14 cellular contexts compared by ENCODE assay signal in genomic region chr2:174014021-174014698, GRCh38. TPM values are rescaled to one million over a fixed set of nuclear protein-coding genes. Genes with fewer than 3 reads are reported as not detected.
DNase-seq lines count a peak whose midpoint lies in the region; ATAC-seq, FAIRE-seq and TF ChIP-seq lines count a peak whose summit lies in the region.
"Had no signal": no experiment of that assay in that cellular context is flagged by ENCODE, and none has a peak within 500 bp of the region (broad histone marks: within the 10 kb centered on the region; RNA-seq: fewer than 3 reads in every experiment).

No MANE protein-coding gene starts in this region.

- TF ChIP-seq CTCF in Peyer's patch (IDR thresholded peaks at IDR 0.05) (no peak), glutamatergic neuron (IDR thresholded peaks at IDR 0.05; ENCODE audit: partially characterized antibody, unreplicated experiment) (no peak), prostate gland (IDR thresholded peaks at IDR 0.05) (no peak)

- peak overlapping the region; percentile 25 for H3K4me3 Mint-ChIP-seq in glutamatergic neuron (ENCODE audit: unreplicated experiment)

- no peaks in the 10 kb centered on the region for H3K36me3 ChIP-seq in BLaER1 treated with 17β-estradiol and CSF1 and Interleukin-3, amounts not matched to agents 10 nM and 100 nM
- H3K36me3 ChIP-seq in Peyer's patch: no peaks in the 10 kb centered on the region
- no peaks in the 10 kb centered on the region for H3K36me3 ChIP-seq in rectal smooth muscle tissue (ENCODE audit: control insufficient read depth, insufficient read depth, low read length)
- H3K36me3 ChIP-seq in prostate gland: no peaks in the 10 kb centered on the region

- peak overlapping the region in 8 of 11 experiments; percentile 8 to 70 (median 46); a peak in 10 of 22 replicates for H3K4me2 ChIP-seq in BLaER1 treated with 17β-estradiol and CSF1 and Interleukin-3, amounts not matched to agents 10 nM and 100 nM

- DNase-seq in Peyer's patch (no peak), glutamatergic neuron (no peak), prostate gland (ENCODE audit: low spot score) (no peak), urothelium cell line (ENCODE audit: low spot score) (no peak), SHP77 treated with DMSO at 0.1 percent for 48 hours (lab: John Stamatoyannopoulos, UW) (no peak)
- DNase-seq: activated B cell treated with CpG ODN at 0.5 μM for 24 hours; activated T-cell treated with anti-CD3 and anti-CD28 coated beads, Interleukin-2, amount 50 U/mL, for 72 hours; foreskin keratinocyte; MM.1S had no signal

- peak overlapping the region; percentile 68 for H3K27ac Mint-ChIP-seq in glutamatergic neuron (ENCODE audit: unreplicated experiment)
- H3K27ac Mint-ChIP-seq: activated B cell treated with CpG ODN at 0.5 μM for 24 hours had no signal

- no peaks in the 10 kb centered on the region for H3K36me3 Mint-ChIP-seq in glutamatergic neuron (ENCODE audit: unreplicated experiment)

- peaks cover 2% of the 10 kb centered on the region for H3K9me3 Mint-ChIP-seq in glutamatergic neuron (ENCODE audit: unreplicated experiment)
- H3K9me3 Mint-ChIP-seq: activated B cell treated with CpG ODN at 0.5 μM for 24 hours; activated T-cell treated with anti-CD3 and anti-CD28 coated beads, Interleukin-2, amount 50 U/mL, for 72 hours had no signal

- intact Hi-C loops in prostate gland (cut with DNase I): loop anchor here (5.0 kb wide), 1 partner anchor 47 kb away; the partner anchor contains the start of gene SP3

- peaks cover 7 to 44% (median 19%) of the 10 kb centered on the region in 11 experiments; a peak in 19 of 22 replicates for H3K27me3 ChIP-seq in BLaER1 treated with 17β-estradiol and CSF1 and Interleukin-3, amounts not matched to agents 10 nM and 100 nM
- H3K27me3 ChIP-seq in Peyer's patch (no peaks in the 10 kb centered on the region), rectal smooth muscle tissue (ENCODE audit: control insufficient read depth, insufficient read depth, low read length) (no peaks in the 10 kb centered on the region), prostate gland (replicated peaks; ENCODE audit: insufficient read depth) (no peaks in the 10 kb centered on the region)
- H3K27me3 ChIP-seq: foreskin keratinocyte had no signal

- no peaks in the 10 kb centered on the region for H4K20me1 ChIP-seq in BLaER1 treated with 17β-estradiol and CSF1 and Interleukin-3, amounts not matched to agents 10 nM and 100 nM

- peaks cover 4 to 24% (median 15%) of the 10 kb centered on the region in 10 experiments; a peak in 18 of 20 replicates for H3K4me1 ChIP-seq in BLaER1 treated with 17β-estradiol and CSF1 and Interleukin-3, amounts not matched to agents 10 nM and 100 nM
- H3K4me1 ChIP-seq in Peyer's patch (peaks cover 0 to 4% (median 0%) of the 10 kb centered on the region in 4 donors), rectal smooth muscle tissue (ENCODE audit: control insufficient read depth, insufficient read depth, low read length) (peaks cover 6% of the 10 kb centered on the region), prostate gland (replicated peaks) (no peaks in the 10 kb centered on the region)
- H3K4me1 ChIP-seq: foreskin keratinocyte had no signal

- FAIRE-seq in urothelium cell line (lab: Jason Lieb, UNC): no peak

- no peak for ATAC-seq in GM21825 (IDR thresholded peaks at IDR 0.05; ENCODE audit: unreplicated experiment)
- ATAC-seq: activated T-cell treated with anti-CD3 and anti-CD28 coated beads, Interleukin-2, amount 50 U/mL, for 72 hours; HCT116 had no signal

- no peaks in the 10 kb centered on the region for H3K27me3 Mint-ChIP-seq in glutamatergic neuron (ENCODE audit: unreplicated experiment)
- H3K27me3 Mint-ChIP-seq: activated B cell treated with CpG ODN at 0.5 μM for 24 hours had no signal

- H3K9ac ChIP-seq in BLaER1 treated with 17β-estradiol and CSF1 and Interleukin-3, amounts not matched to agents 10 nM and 100 nM: no peak overlapping the region
- H3K9ac ChIP-seq in rectal smooth muscle tissue (ENCODE audit: low read length): no peak overlapping the region

- peak overlapping the region in 1 of 11 experiments; percentile 8; a peak in 1 of 22 replicates for H3K27ac ChIP-seq in BLaER1 treated with 17β-estradiol and CSF1 and Interleukin-3, amounts not matched to agents 10 nM and 100 nM
- H3K27ac ChIP-seq in Peyer's patch (peak overlapping the region in 3 of 4 donors; percentile 78 to 89 (median 83)), rectal smooth muscle tissue (ENCODE audit: low read depth, low read length) (peak overlapping the region; percentile 95), prostate gland (no peak overlapping the region)
- H3K27ac ChIP-seq: RWPE1 had no signal

- H3K4me3 ChIP-seq in BLaER1 treated with 17β-estradiol and CSF1 and Interleukin-3, amounts not matched to agents 10 nM and 100 nM: no peak overlapping the region
- H3K4me3 ChIP-seq in Peyer's patch (no peak overlapping the region), rectal smooth muscle tissue (ENCODE audit: low read length) (no peak overlapping the region), prostate gland (no peak overlapping the region)

- H3K9me3 ChIP-seq in BLaER1 treated with 17β-estradiol and CSF1 and Interleukin-3, amounts not matched to agents 10 nM and 100 nM (replicated peaks in 1 of 11): peaks cover 0 to 18% (median 12%) of the 10 kb centered on the region in 11 experiments; a peak in 16 of 22 replicates
- H3K9me3 ChIP-seq in Peyer's patch: no peaks in the 10 kb centered on the region
- no peaks in the 10 kb centered on the region for H3K9me3 ChIP-seq in prostate gland

- 90% methylated on average over 5 of the region's 5 CpGs for WGBS in prostate gland

- peaks cover 24% of the 10 kb centered on the region for H3K4me1 Mint-ChIP-seq in glutamatergic neuron (ENCODE audit: low read depth, unreplicated experiment)

- no peak for TF ChIP-seq POLR2A in Peyer's patch (IDR thresholded peaks at IDR 0.05)
- TF ChIP-seq POLR2A in prostate gland (IDR thresholded peaks at IDR 0.05): no peak

RNA-seq across cellular contexts. Expression of gene SP3, which starts 49.0 kb away (rescaled TPM):
- total RNA-seq in Peyer's patch (100 to 1,000 TPM in 1 of 4 donors, 10 to 100 TPM in 3; 57.1 to 106 (median 86.3) TPM), glutamatergic neuron (ENCODE audit: unreplicated experiment) (79.9 TPM), prostate gland (100 to 1,000 TPM; 145 to 166 TPM)

Comparison
In these comparisons a context has a peak if more than half of its experiments do, and no peak if none do; other contexts are left out.
1. H3K27ac ChIP-seq: peak in Peyer's patch (3 of 4) and rectal smooth muscle tissue (single experiment); none in prostate gland (0 of 2).